In genomic region chr14:92122351-92122677, GRCh38 we compare ENCODE assay signal across 8 cellular contexts. TPM values are rescaled to one million over a fixed set of nuclear protein-coding genes. Genes with fewer than 3 reads are reported as not detected.
DNase-seq lines count a peak whose midpoint lies in the region; ATAC-seq and TF ChIP-seq lines count a peak whose summit lies in the region.

No MANE protein-coding gene starts in this region.

- intact Hi-C loops in esophagus muscularis mucosa (cut with DNase I), result no loop called here

- 0% methylated on average over 22 of the region's 22 CpGs for whole genome bisulfite sequencing in esophagus muscularis mucosa

- H3K27me3 ChIP-seq in SU-DHL-6 (ENCODE audit: low read length) (no peaks in the 10 kb centered on the region), esophagus muscularis mucosa (no peaks in the 10 kb centered on the region)

- ATAC-seq in activated T-cell treated with anti-CD3 and anti-CD28 coated beads, Interleukin-2, amount 50 U/mL, for 4 hours, result peak; percentile 5 to 18
- ATAC-seq in HG03342 (IDR thresholded peaks at IDR 0.05; ENCODE audit: unreplicated experiment) (peak; percentile 18), GM18868 (IDR thresholded peaks at IDR 0.05; ENCODE audit: unreplicated experiment) (no peak)

- H3K9me3 Mint-ChIP-seq in activated T-cell treated with anti-CD3 and anti-CD28 coated beads, Interleukin-2, amount 50 U/mL, for 4 hours, result no peaks in the 10 kb centered on the region

- H2AFZ ChIP-seq in SU-DHL-6 (ENCODE audit: low read depth, low read length, severe bottlenecking), result peak overlapping the region; percentile 92

- TF ChIP-seq CTCF in SU-DHL-6 (IDR thresholded peaks at IDR 0.05; ENCODE audit: insufficient read depth, low read length, poor library complexity, severe bottlenecking), result no peak
- TF ChIP-seq CTCF in esophagus muscularis mucosa (IDR thresholded peaks at IDR 0.05), result no peak

- peak overlapping the region; percentile 66 for H3K4me2 ChIP-seq in SU-DHL-6 (ENCODE audit: low read depth, low read length, poor library complexity, severe bottlenecking)

- no peak for TF ChIP-seq EP300 in esophagus muscularis mucosa (IDR thresholded peaks at IDR 0.05)

- H3K79me2 ChIP-seq in SU-DHL-6 (ENCODE audit: insufficient read depth, low read length), result peaks cover 59% of the 10 kb centered on the region

- H3K36me3 ChIP-seq in SU-DHL-6 (ENCODE audit: low read length) (peaks cover 21% of the 10 kb centered on the region; the same call in 1 of the 2 replicates), esophagus muscularis mucosa (peaks cover 0 to 40% (median 13%) of the 10 kb centered on the region in 4 donors)

- no peak for DNase-seq in activated T-cell treated with anti-CD3 and anti-CD28 coated beads, Interleukin-2, amount 50 U/mL, for 4 hours
- no peak for DNase-seq in activated T-cell treated with anti-CD3 and anti-CD28 coated beads, Interleukin-2, amount 50 U/mL, for 48 hours
- DNase-seq in esophagus muscularis mucosa (ENCODE audit: extremely low spot score) (no peak), myocyte (ENCODE audit: low read depth) (peak; percentile 58), retina (no peak)

- peaks cover 30 to 69% (median 59%) of the 10 kb centered on the region in 4 donors for H3K4me1 ChIP-seq in esophagus muscularis mucosa

- H3K4me3 Mint-ChIP-seq in activated T-cell treated with anti-CD3 and anti-CD28 coated beads, Interleukin-2, amount 50 U/mL, for 4 hours, result peak overlapping the region; percentile 99

- peaks cover 47% of the 10 kb centered on the region for H3K4me1 Mint-ChIP-seq in activated T-cell treated with anti-CD3 and anti-CD28 coated beads, Interleukin-2, amount 50 U/mL, for 4 hours (ENCODE audit: low read depth)

- no peaks in the 10 kb centered on the region for H4K20me1 ChIP-seq in SU-DHL-6 (ENCODE audit: low read depth, low read length)

- H3K27ac ChIP-seq in SU-DHL-6 (ENCODE audit: low read depth, low read length), result peak overlapping the region; percentile 70
- H3K27ac ChIP-seq in esophagus muscularis mucosa (replicated peaks in 1 of 4), result peak overlapping the region; percentile 94 to 99 (median 96)

- no peaks in the 10 kb centered on the region for H3K27me3 Mint-ChIP-seq in activated T-cell treated with anti-CD3 and anti-CD28 coated beads, Interleukin-2, amount 50 U/mL, for 4 hours (ENCODE audit: low read depth)

- 0 out of 2 replicates have a peak, but pooled peaks cover 5% of the 10 kb centered on the region for H3F3A ChIP-seq in SU-DHL-6 (ENCODE audit: insufficient read depth)

- no peak for TF ChIP-seq POLR2A in esophagus muscularis mucosa (IDR thresholded peaks at IDR 0.05; ENCODE audit: low read depth)

- peak overlapping the region; percentile 99 for H3K9ac ChIP-seq in SU-DHL-6 (ENCODE audit: low read length)

- peak overlapping the region; percentile 71 for H3K4me3 ChIP-seq in SU-DHL-6 (ENCODE audit: insufficient read depth, low read length, poor library complexity, severe bottlenecking)
- H3K4me3 ChIP-seq in esophagus muscularis mucosa, result peak overlapping the region; percentile 72 to 99 (median 89)

- peaks cover 19% of the 10 kb centered on the region for H3K36me3 Mint-ChIP-seq in activated T-cell treated with anti-CD3 and anti-CD28 coated beads, Interleukin-2, amount 50 U/mL, for 4 hours (ENCODE audit: insufficient read depth)

- no peaks in the 10 kb centered on the region for H3K9me3 ChIP-seq in SU-DHL-6 (ENCODE audit: insufficient read depth, low read length)
- no peaks in the 10 kb centered on the region for H3K9me3 ChIP-seq in esophagus muscularis mucosa

- H3K9me2 ChIP-seq in SU-DHL-6 (replicated peaks; ENCODE audit: insufficient read depth, low read length), result no peaks in the 10 kb centered on the region

RNA-seq across cellular contexts. Expression of gene CPSF2, which starts 0.5 kb away (rescaled TPM):
- total RNA-seq in activated T-cell treated with anti-CD3 and anti-CD28 coated beads, Interleukin-2, amount 50 U/mL, for 4 hours, result 10 to 100 TPM; 85.2 to 92.0 (median 88.9) TPM
- total RNA-seq in esophagus muscularis mucosa (10 to 100 TPM; 19.5 to 29.0 (median 25.5) TPM), myocyte (54.7 and 65.2 TPM in 2 replicates)
- polyA plus RNA-seq in myocyte (2012), result 25.9 TPM

RNA-seq across cellular contexts. Expression of gene NDUFB1, which starts 0.8 kb away (rescaled TPM):
- total RNA-seq in activated T-cell treated with anti-CD3 and anti-CD28 coated beads, Interleukin-2, amount 50 U/mL, for 4 hours, result 10 to 100 TPM; 74.3 to 86.8 (median 82.5) TPM
- total RNA-seq in esophagus muscularis mucosa (100 to 1,000 TPM; 197 to 457 (median 369) TPM), myocyte (511 and 521 TPM in 2 replicates)
- polyA plus RNA-seq in myocyte (2012), result 481 TPM

RNA-seq across cellular contexts. Expression of gene ATXN3, which starts 15.9 kb away (rescaled TPM):
- total RNA-seq in activated T-cell treated with anti-CD3 and anti-CD28 coated beads, Interleukin-2, amount 50 U/mL, for 4 hours, result 10 to 100 TPM; 20.3 to 25.8 (median 24.1) TPM
- total RNA-seq in esophagus muscularis mucosa (10 to 100 TPM; 24.1 to 48.9 (median 24.9) TPM), myocyte (25.2 and 42.8 TPM in 2 replicates)
- polyA plus RNA-seq in myocyte (2012), result 14.2 TPM
